ENCODE assay signal across 8 cellular contexts in the genomic region with DNA sequence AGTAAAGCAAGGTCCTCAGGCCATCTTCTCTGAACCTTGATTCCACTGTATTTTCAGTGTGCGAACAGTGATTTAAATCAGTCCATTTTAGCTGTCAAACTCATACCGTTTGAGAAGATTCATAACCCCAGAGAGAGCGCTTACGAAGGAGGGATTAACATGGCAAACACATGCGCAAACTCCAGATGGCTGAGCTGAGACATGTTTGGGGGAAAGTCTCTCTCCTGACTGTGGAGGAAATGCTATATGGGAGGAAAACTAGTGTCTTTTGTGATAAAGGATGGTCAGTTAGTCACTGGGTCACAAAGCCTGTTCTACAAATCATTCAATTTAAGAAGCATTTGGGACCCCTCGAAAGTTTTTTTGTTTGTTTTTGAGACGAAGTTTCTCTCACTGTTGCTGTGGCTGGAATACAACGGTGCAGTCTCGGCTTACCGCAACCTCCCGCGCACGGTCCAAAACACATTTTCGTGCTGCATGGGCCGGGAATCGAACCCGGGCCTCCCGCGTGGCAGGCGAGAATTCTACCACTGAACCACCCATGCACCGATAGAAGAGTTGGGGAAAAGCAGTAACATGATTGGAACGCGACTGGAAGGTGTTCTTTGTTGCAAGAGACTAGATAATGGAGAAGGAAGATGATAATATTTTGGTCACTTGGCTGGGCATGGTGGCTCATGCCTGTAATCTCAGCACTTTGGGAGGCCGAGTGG. TPM values are rescaled to one million over a fixed set of nuclear protein-coding genes. Genes with fewer than 3 reads are reported as not detected.
DNase-seq lines count a peak whose midpoint lies in the region; ATAC-seq and TF ChIP-seq lines count a peak whose summit lies in the region.

No MANE protein-coding gene starts in this region.

- H3K4me3 ChIP-seq in HFF-Myc (replicated peaks; ENCODE audit: low read depth, low read length) (peak overlapping the region; percentile 12; the same call in 1 of the 2 replicates), retinal pigment epithelial cell (ENCODE audit: low read length) (peak overlapping the region; percentile 37)

- TF ChIP-seq CTCF in HFF-Myc (IDR thresholded peaks at IDR 0.05; ENCODE audit: low read depth, low read length, missing control alignments) (no peak), retinal pigment epithelial cell (conservative IDR thresholded peaks at IDR 0.05; ENCODE audit: low read depth, low read length) (no peak)

- DNase-seq in DMS 273 (lab: John Stamatoyannopoulos, UW; ENCODE audit: unreplicated experiment), result peak; percentile 97
- DNase-seq in HFF-Myc (ENCODE audit: extremely low read depth, low read depth), result peak; percentile 89
- peak; percentile 98 for DNase-seq in NCI-H69 (lab: John Stamatoyannopoulos, UW)
- peak; percentile 2 for DNase-seq in activated T-helper 1 cell treated with anti-CD3 and anti-CD28 coated beads, Interleukin-12 subunit alpha, Interleukin-12 subunit beta, Interleukin-2, Interleukin-4 antibody, amounts not matched to agents 30 ng/mL and 10 ng/mL and 1 ng/mL, durations not matched to agents 14 hours and 24 hours and 36 hours (ENCODE audit: low spot score)
- peak; percentile 34 to 92 (median 80) for DNase-seq in head of caudate nucleus
- peak; percentile 53 for DNase-seq in retinal pigment epithelial cell (ENCODE audit: low read depth)
- DNase-seq in COR-L47 (lab: John Stamatoyannopoulos, UW), result no peak

- H3K36me3 Mint-ChIP-seq in activated T-helper 1 cell treated with anti-CD3 and anti-CD28 coated beads, Interleukin-12 subunit alpha, Interleukin-12 subunit beta, Interleukin-2, Interleukin-4 antibody, amounts not matched to agents 30 ng/mL and 10 ng/mL and 1 ng/mL, durations not matched to agents 14 hours and 24 hours and 36 hours (ENCODE audit: low read depth), result no peaks in the 10 kb centered on the region

- peaks cover 6% of the 10 kb centered on the region for H3K4me1 Mint-ChIP-seq in activated T-helper 1 cell treated with anti-CD3 and anti-CD28 coated beads, Interleukin-12 subunit alpha, Interleukin-12 subunit beta, Interleukin-2, Interleukin-4 antibody, amounts not matched to agents 30 ng/mL and 10 ng/mL and 1 ng/mL, durations not matched to agents 14 hours and 24 hours and 36 hours (ENCODE audit: low read depth)

- H3K4me3 Mint-ChIP-seq in activated T-helper 1 cell treated with anti-CD3 and anti-CD28 coated beads, Interleukin-12 subunit alpha, Interleukin-12 subunit beta, Interleukin-2, Interleukin-4 antibody, amounts not matched to agents 30 ng/mL and 10 ng/mL and 1 ng/mL, durations not matched to agents 14 hours and 24 hours and 36 hours, result peak overlapping the region; percentile 45

- peaks cover 5% of the 10 kb centered on the region for H3K27me3 Mint-ChIP-seq in activated T-helper 1 cell treated with anti-CD3 and anti-CD28 coated beads, Interleukin-12 subunit alpha, Interleukin-12 subunit beta, Interleukin-2, Interleukin-4 antibody, amounts not matched to agents 30 ng/mL and 10 ng/mL and 1 ng/mL, durations not matched to agents 14 hours and 24 hours and 36 hours (ENCODE audit: insufficient read depth)

- ATAC-seq in GM21825 (IDR thresholded peaks at IDR 0.05; ENCODE audit: unreplicated experiment), result no peak

- intact Hi-C loops in activated T-helper 1 cell treated with anti-CD3 and anti-CD28 coated beads, Interleukin-12 subunit alpha, Interleukin-12 subunit beta, Interleukin-2, Interleukin-4 antibody, amounts not matched to agents 30 ng/mL and 10 ng/mL and 1 ng/mL, durations not matched to agents 14 hours and 24 hours and 36 hours (cut with micrococcal nuclease), result loop anchor here (10.0 kb wide), 1 partner anchor 60 kb away; a partner anchor contains a TSS
- intact Hi-C loops in head of caudate nucleus (cut with DNase I), result loop anchor here (5.0 kb wide), 1 partner anchor 52 kb away; no protein-coding TSS in a partner anchor

- H3K27ac Mint-ChIP-seq in activated T-helper 1 cell treated with anti-CD3 and anti-CD28 coated beads, Interleukin-12 subunit alpha, Interleukin-12 subunit beta, Interleukin-2, Interleukin-4 antibody, amounts not matched to agents 30 ng/mL and 10 ng/mL and 1 ng/mL, durations not matched to agents 14 hours and 24 hours and 36 hours, result peak overlapping the region; percentile 75

- H3K9me3 Mint-ChIP-seq in activated T-helper 1 cell treated with anti-CD3 and anti-CD28 coated beads, Interleukin-12 subunit alpha, Interleukin-12 subunit beta, Interleukin-2, Interleukin-4 antibody, amounts not matched to agents 30 ng/mL and 10 ng/mL and 1 ng/mL, durations not matched to agents 14 hours and 24 hours and 36 hours, result no peaks in the 10 kb centered on the region

RNA-seq across cellular contexts. Expression of a gene that starts 58.4 kb away (rescaled TPM):
- 0.05 and 0.18 TPM in 2 replicates for total RNA-seq in activated T-helper 1 cell treated with anti-CD3 and anti-CD28 coated beads, Interleukin-12 subunit alpha, Interleukin-12 subunit beta, Interleukin-2, Interleukin-4 antibody, amounts not matched to agents 30 ng/mL and 10 ng/mL and 1 ng/mL, durations not matched to agents 14 hours and 24 hours and 36 hours
